ENCODE assay signal across 8 cellular contexts in genomic region chr6:133040025-133040838, GRCh38.
DNase-seq lines count a peak whose midpoint lies in the region; FAIRE-seq and TF ChIP-seq lines count a peak whose summit lies in the region.

No MANE protein-coding gene starts in this region.

- no peak for FAIRE-seq in GM12892 (lab: Jason Lieb, UNC)

- H3K9me3 ChIP-seq in parathyroid adenoma (ENCODE audit: control insufficient read depth, low read length): no peaks in the 10 kb centered on the region

- DNase-seq in DMS153 treated with DMSO at 0.1 percent for 48 hours (lab: John Stamatoyannopoulos, UW; ENCODE audit: unreplicated experiment): peak; percentile 19
- DNase-seq in DMS153 (lab: John Stamatoyannopoulos, UW): no peak
- DNase-seq in M059J (ENCODE audit: low read depth): peak; percentile 36
- DNase-seq in dermis blood vessel endothelial cell: peak; percentile 24
- no peak for DNase-seq in NCI-H510A treated with DMSO at 0.1 percent for 48 hours (lab: John Stamatoyannopoulos, UW)
- no peak for DNase-seq in activated T-cell treated with anti-CD3 and anti-CD28 coated beads, Interleukin-2, amount 50 U/mL, for 24 hours
- DNase-seq in GM12892 (ENCODE audit: insufficient read length): no peak

- H3K4me1 Mint-ChIP-seq in activated T-cell treated with anti-CD3 and anti-CD28 coated beads, Interleukin-2, amount 50 U/mL, for 24 hours (ENCODE audit: low read depth): no peaks in the 10 kb centered on the region

- H3K36me3 ChIP-seq in parathyroid adenoma (ENCODE audit: control insufficient read depth, insufficient read depth, low read length): no peaks in the 10 kb centered on the region

- H3K36me3 Mint-ChIP-seq in activated T-cell treated with anti-CD3 and anti-CD28 coated beads, Interleukin-2, amount 50 U/mL, for 24 hours (ENCODE audit: low read depth): no peaks in the 10 kb centered on the region

- no peak overlapping the region for H2AFZ ChIP-seq in parathyroid adenoma

- peaks cover 5% of the 10 kb centered on the region for H3K27me3 Mint-ChIP-seq in activated T-cell treated with anti-CD3 and anti-CD28 coated beads, Interleukin-2, amount 50 U/mL, for 24 hours

- no peak overlapping the region for H3K4me3 ChIP-seq in parathyroid adenoma (ENCODE audit: low read depth, low read length)

- no peak overlapping the region for H3K4me2 ChIP-seq in parathyroid adenoma (ENCODE audit: low read length)

- no peaks in the 10 kb centered on the region for H3K79me2 ChIP-seq in parathyroid adenoma

- no peaks in the 10 kb centered on the region for H3K27me3 ChIP-seq in parathyroid adenoma (ENCODE audit: control insufficient read depth, insufficient read depth, low read length)

- no peak overlapping the region for H3K27ac ChIP-seq in parathyroid adenoma

- no peak for TF ChIP-seq POLR2A in GM12892 (IDR thresholded peaks at IDR 0.05; ENCODE audit: low read depth, low read length)

- no peak overlapping the region for H3K9ac ChIP-seq in parathyroid adenoma

- H3K27ac Mint-ChIP-seq in activated T-cell treated with anti-CD3 and anti-CD28 coated beads, Interleukin-2, amount 50 U/mL, for 24 hours: no peak overlapping the region

- no peak overlapping the region for H3K4me3 Mint-ChIP-seq in activated T-cell treated with anti-CD3 and anti-CD28 coated beads, Interleukin-2, amount 50 U/mL, for 24 hours

- no peaks in the 10 kb centered on the region for H3K4me1 ChIP-seq in parathyroid adenoma

- no peaks in the 10 kb centered on the region for H3K9me3 Mint-ChIP-seq in activated T-cell treated with anti-CD3 and anti-CD28 coated beads, Interleukin-2, amount 50 U/mL, for 24 hours

- peak; percentile 46 for TF ChIP-seq CTCF in parathyroid adenoma (IDR thresholded peaks at IDR 0.05)

Comparison
In these comparisons a context has a peak if more than half of its experiments do, and no peak if none do; other contexts are left out.
1. DNase-seq: peak in DMS153 treated with DMSO at 0.1 percent for 48 hours (single experiment), M059J (single experiment) and dermis blood vessel endothelial cell (single experiment); none in DMS153 (single experiment), NCI-H510A treated with DMSO at 0.1 percent for 48 hours (single experiment), activated T-cell treated with anti-CD3 and anti-CD28 coated beads, Interleukin-2, amount 50 U/mL, for 24 hours (single experiment) and GM12892 (single experiment).